14 cellular contexts compared by ENCODE assay signal in genomic region chr10:99540673-99541531, GRCh38. TPM values are rescaled to one million over a fixed set of nuclear protein-coding genes. Genes with fewer than 3 reads are reported as not detected.
A peak's percentile ranks its signal among the peaks of the same experiment; 100 is the strongest.
DNase-seq lines count a peak whose midpoint lies in the region; ATAC-seq and TF ChIP-seq lines count a peak whose summit lies in the region.
"Had no signal": no experiment of that assay in that cellular context is flagged by ENCODE, and none has a peak within 500 bp of the region (broad histone marks: within the 10 kb centered on the region; RNA-seq: fewer than 3 reads in every experiment).

No MANE protein-coding gene starts in this region.

- intact Hi-C loops in Panc1 (cut with micrococcal nuclease; ENCODE audit: unreplicated experiment) = no loop called here

- 8% methylated on average over 40 of the region's 47 CpGs for WGBS in smooth muscle cell (ENCODE audit: low lambda C conversion rate)

- H3K27me3 ChIP-seq in Panc1 (ENCODE audit: control insufficient read depth, insufficient read depth, low read length) = peaks cover 32% of the 10 kb centered on the region
- peaks cover 100% of the 10 kb centered on the region for H3K27me3 ChIP-seq in smooth muscle cell (ENCODE audit: low read depth)

- peak overlapping the region; percentile 44 for H3K4me2 ChIP-seq in smooth muscle cell

- no peaks in the 10 kb centered on the region for H3K79me2 ChIP-seq in smooth muscle cell (ENCODE audit: low read depth)

- H3K9me3 ChIP-seq in Panc1 (ENCODE audit: control insufficient read depth, insufficient read depth, low read depth, low read length) (no peaks in the 10 kb centered on the region), smooth muscle cell (replicated peaks; ENCODE audit: low read depth) (no peaks in the 10 kb centered on the region)

- H3K36me3 ChIP-seq in Panc1 (ENCODE audit: control insufficient read depth, insufficient read depth, low read length) (no peaks in the 10 kb centered on the region), smooth muscle cell (ENCODE audit: low read depth) (no peaks in the 10 kb centered on the region)

- POLR2A ChIA-PET in Panc1 (lab: Charles Lee) = no interaction called here

- peaks cover 5% of the 10 kb centered on the region; the same call in 1 of the 2 replicates for H3K4me1 ChIP-seq in Panc1 (ENCODE audit: control insufficient read depth, insufficient read depth, low read length)
- H3K4me1 ChIP-seq in smooth muscle cell (ENCODE audit: low read depth) = peaks cover 20% of the 10 kb centered on the region

- CTCF ChIA-PET in Panc1 (lab: Charles Lee) = no interaction called here

- peak; percentile 42 for DNase-seq in DMS 273 (lab: John Stamatoyannopoulos, UW; ENCODE audit: unreplicated experiment)
- DNase-seq in DMS 273 treated with DMSO at 0.1 percent for 48 hours (lab: John Stamatoyannopoulos, UW) = no peak
- no peak for DNase-seq in Panc1 (ENCODE audit: low read depth, low spot score)
- peak; percentile 84 for DNase-seq in iPS-NIHi11 (ENCODE audit: low spot score)
- DNase-seq in smooth muscle cell (lab: John Stamatoyannopoulos, UW; ENCODE audit: unreplicated experiment) = no peak
- no peak for DNase-seq in NCI-H345 (lab: John Stamatoyannopoulos, UW)
- no peak for DNase-seq in NCI-H2081 treated with DMSO at 0.1 percent for 48 hours (lab: John Stamatoyannopoulos, UW)
- DNase-seq in activated CD8-positive, alpha-beta memory T cell treated with anti-CD3 and anti-CD28 coated beads for 24 hours = no peak
- DNase-seq: activated CD4-positive, alpha-beta T cell treated with anti-CD3 and anti-CD28 coated beads, Interleukin-2, amount 50 U/mL, for 48 hours; amygdala; SHP77; substantia nigra had no signal

- H3K4me3 ChIP-seq in Panc1 (ENCODE audit: low read depth in 2 of 2, low read length in 2 of 2) (peak overlapping the region; percentile 34 to 38), smooth muscle cell (no peak overlapping the region)

- TF ChIP-seq CTCF in Panc1 (IDR thresholded peaks at IDR 0.05) = no peak
- TF ChIP-seq CTCF in smooth muscle cell (IDR thresholded peaks at IDR 0.05; ENCODE audit: borderline replicate concordance, insufficient read depth, poor library complexity, severe bottlenecking) = no peak

- in situ Hi-C loops in Panc1 (cut with HindIII; ENCODE audit: low pct_unique_long_range_greater_than_20kb, low sequenced_read_pairs) = no loop called here

- no peak overlapping the region for H2AFZ ChIP-seq in smooth muscle cell (ENCODE audit: low read depth)

- H3K9ac ChIP-seq in smooth muscle cell (ENCODE audit: low read depth) = no peak overlapping the region

- no peak overlapping the region for H3K27ac ChIP-seq in Panc1 (ENCODE audit: low read length)
- no peak overlapping the region for H3K27ac ChIP-seq in smooth muscle cell (ENCODE audit: low read depth)
- H3K27ac ChIP-seq: 22Rv1 had no signal

- peak; percentile 74 for ATAC-seq in Panc1

- BruUV-seq in Panc1 (replicated peaks; lab: Mats Ljungman, UMichigan) = no TSS peak

- H3F3A ChIP-seq in smooth muscle cell (ENCODE audit: low read depth) = no peaks in the 10 kb centered on the region

- no peaks in the 10 kb centered on the region for H4K20me1 ChIP-seq in smooth muscle cell (ENCODE audit: low read depth)

RNA-seq across cellular contexts. Expression of gene NKX2-3, which starts 8.2 kb away (rescaled TPM):
- total RNA-seq in Panc1 (2021; ENCODE audit: unreplicated experiment) = 0.15 TPM
- 0.13 TPM for polyA plus RNA-seq in Panc1 (2012; ENCODE audit: insufficient read length)
- total RNA-seq in smooth muscle cell = not detected in 2 replicates
- not detected in 2 replicates for polyA plus RNA-seq in smooth muscle cell
- total RNA-seq: fibroblast of lung had no signal
- polyA plus RNA-seq: fibroblast of lung had no signal

Comparison
In these comparisons a context has a peak if more than half of its experiments do, and no peak if none do; other contexts are left out.
1. DNase-seq: peak in DMS 273 (single experiment) and iPS-NIHi11 (single experiment); none in DMS 273 treated with DMSO at 0.1 percent for 48 hours (single experiment), Panc1 (single experiment), smooth muscle cell (single experiment), NCI-H345 (single experiment), NCI-H2081 treated with DMSO at 0.1 percent for 48 hours (single experiment) and activated CD8-positive, alpha-beta memory T cell treated with anti-CD3 and anti-CD28 coated beads for 24 hours (single experiment).